In the genomic region with DNA sequence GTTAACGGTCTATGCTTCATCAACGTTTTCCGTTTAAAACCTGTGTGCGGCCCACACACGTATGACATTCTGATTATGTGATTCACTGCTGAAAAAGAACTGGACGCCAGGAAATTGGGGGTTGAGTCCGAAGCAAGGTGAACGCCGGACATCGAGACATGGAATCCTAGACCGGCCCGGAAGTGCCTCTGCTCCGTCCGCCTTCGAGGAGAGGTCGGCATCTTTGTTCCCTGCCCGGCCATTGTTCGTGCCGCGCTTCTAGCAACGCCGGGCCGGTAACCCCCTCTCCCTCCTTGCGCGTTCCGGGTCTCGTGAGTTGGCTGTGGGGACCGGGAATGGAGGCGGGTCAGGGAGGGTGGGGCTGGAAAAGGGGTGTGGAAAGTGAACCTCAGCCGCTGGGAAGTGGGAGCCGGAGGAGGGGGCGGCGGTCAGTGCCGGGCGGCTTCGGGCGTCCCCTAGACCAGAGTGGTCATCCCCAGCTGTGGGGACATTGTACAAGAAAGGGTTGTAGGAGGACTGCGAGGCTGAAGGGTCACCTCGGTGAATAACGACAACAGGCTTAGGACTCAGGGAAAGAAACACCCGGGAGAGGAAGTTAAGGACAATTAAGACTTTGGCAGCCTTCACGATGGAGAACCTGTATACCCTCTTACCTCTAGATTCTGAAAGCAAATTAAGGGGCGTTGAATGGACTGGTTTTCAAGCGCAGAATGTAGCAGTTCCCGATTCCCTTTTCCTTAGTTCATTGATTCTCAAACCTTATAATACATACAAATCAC, we compare ENCODE assay signal across 1 cellular context.
TF ChIP-seq lines count a peak whose summit lies in the region.

ZSCAN9 (plus strand) TSS at position 220 of the 779 bp plus-strand sequence. CDS start 1,810 bp downstream, outside the sequence.

TF ChIP-seq in K562, 482 proteins besides CTCF, POLR2A, EP300 and RAD21 (continued from another document and continues in another):
- TF ChIP-seq ELK3 (CRISPR knock-in tag; IDR thresholded peaks at IDR 0.05) = no peak
- TF ChIP-seq YBX1 (IDR thresholded peaks at IDR 0.05) = no peak
- peak; percentile 53; the same call in 1 of the 2 replicates for TF ChIP-seq PML (IDR thresholded peaks at IDR 0.05; ENCODE audit: low read length)
- TF ChIP-seq, protein P1, sequence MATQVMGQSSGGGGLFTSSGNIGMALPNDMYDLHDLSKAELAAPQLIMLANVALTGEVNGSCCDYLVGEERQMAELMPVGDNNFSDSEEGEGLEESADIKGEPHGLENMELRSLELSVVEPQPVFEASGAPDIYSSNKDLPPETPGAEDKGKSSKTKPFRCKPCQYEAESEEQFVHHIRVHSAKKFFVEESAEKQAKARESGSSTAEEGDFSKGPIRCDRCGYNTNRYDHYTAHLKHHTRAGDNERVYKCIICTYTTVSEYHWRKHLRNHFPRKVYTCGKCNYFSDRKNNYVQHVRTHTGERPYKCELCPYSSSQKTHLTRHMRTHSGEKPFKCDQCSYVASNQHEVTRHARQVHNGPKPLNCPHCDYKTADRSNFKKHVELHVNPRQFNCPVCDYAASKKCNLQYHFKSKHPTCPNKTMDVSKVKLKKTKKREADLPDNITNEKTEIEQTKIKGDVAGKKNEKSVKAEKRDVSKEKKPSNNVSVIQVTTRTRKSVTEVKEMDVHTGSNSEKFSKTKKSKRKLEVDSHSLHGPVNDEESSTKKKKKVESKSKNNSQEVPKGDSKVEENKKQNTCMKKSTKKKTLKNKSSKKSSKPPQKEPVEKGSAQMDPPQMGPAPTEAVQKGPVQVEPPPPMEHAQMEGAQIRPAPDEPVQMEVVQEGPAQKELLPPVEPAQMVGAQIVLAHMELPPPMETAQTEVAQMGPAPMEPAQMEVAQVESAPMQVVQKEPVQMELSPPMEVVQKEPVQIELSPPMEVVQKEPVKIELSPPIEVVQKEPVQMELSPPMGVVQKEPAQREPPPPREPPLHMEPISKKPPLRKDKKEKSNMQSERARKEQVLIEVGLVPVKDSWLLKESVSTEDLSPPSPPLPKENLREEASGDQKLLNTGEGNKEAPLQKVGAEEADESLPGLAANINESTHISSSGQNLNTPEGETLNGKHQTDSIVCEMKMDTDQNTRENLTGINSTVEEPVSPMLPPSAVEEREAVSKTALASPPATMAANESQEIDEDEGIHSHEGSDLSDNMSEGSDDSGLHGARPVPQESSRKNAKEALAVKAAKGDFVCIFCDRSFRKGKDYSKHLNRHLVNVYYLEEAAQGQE (CRISPR knock-in tag; IDR thresholded peaks at IDR 0.05; ENCODE audit: low read depth) = no peak
- TF ChIP-seq ZNF740 (CRISPR knock-in tag; IDR thresholded peaks at IDR 0.05) = peak; percentile 42; the same call in 1 of the 2 replicates
- TF ChIP-seq ZNF740 (tag; IDR thresholded peaks at IDR 0.05) = no peak; a peak in 1 of 4 replicates
- TF ChIP-seq SAFB (IDR thresholded peaks at IDR 0.05; ENCODE audit: borderline replicate concordance, low read depth, low read length) = no peak
- TF ChIP-seq KAT7 (CRISPR knock-in tag; IDR thresholded peaks at IDR 0.05; ENCODE audit: borderline replicate concordance) = no peak
- 0 out of 2 replicates have a peak, but pooled peaks have one; percentile 58 for TF ChIP-seq ZKSCAN8 (CRISPR knock-in tag; IDR thresholded peaks at IDR 0.05)
- peak; percentile 63 to 92; a peak in 2 of 4 replicates for TF ChIP-seq SIN3A (IDR thresholded peaks at IDR 0.05; ENCODE audit: borderline replicate concordance in 2 of 2, control insufficient read depth in 1 of 2, low read depth in 2 of 2, low read length in 2 of 2)
- peak; percentile 97 for TF ChIP-seq TAF9B (IDR thresholded peaks at IDR 0.05; ENCODE audit: partially characterized antibody)
- no peak for TF ChIP-seq NFIX (CRISPR knock-in tag; IDR thresholded peaks at IDR 0.05; ENCODE audit: low read depth)
- TF ChIP-seq SREBF1 (IDR thresholded peaks at IDR 0.05; ENCODE audit: borderline replicate concordance, low read depth, low read length) = peak; percentile 52; the same call in 1 of the 2 replicates
- TF ChIP-seq, protein P2, sequence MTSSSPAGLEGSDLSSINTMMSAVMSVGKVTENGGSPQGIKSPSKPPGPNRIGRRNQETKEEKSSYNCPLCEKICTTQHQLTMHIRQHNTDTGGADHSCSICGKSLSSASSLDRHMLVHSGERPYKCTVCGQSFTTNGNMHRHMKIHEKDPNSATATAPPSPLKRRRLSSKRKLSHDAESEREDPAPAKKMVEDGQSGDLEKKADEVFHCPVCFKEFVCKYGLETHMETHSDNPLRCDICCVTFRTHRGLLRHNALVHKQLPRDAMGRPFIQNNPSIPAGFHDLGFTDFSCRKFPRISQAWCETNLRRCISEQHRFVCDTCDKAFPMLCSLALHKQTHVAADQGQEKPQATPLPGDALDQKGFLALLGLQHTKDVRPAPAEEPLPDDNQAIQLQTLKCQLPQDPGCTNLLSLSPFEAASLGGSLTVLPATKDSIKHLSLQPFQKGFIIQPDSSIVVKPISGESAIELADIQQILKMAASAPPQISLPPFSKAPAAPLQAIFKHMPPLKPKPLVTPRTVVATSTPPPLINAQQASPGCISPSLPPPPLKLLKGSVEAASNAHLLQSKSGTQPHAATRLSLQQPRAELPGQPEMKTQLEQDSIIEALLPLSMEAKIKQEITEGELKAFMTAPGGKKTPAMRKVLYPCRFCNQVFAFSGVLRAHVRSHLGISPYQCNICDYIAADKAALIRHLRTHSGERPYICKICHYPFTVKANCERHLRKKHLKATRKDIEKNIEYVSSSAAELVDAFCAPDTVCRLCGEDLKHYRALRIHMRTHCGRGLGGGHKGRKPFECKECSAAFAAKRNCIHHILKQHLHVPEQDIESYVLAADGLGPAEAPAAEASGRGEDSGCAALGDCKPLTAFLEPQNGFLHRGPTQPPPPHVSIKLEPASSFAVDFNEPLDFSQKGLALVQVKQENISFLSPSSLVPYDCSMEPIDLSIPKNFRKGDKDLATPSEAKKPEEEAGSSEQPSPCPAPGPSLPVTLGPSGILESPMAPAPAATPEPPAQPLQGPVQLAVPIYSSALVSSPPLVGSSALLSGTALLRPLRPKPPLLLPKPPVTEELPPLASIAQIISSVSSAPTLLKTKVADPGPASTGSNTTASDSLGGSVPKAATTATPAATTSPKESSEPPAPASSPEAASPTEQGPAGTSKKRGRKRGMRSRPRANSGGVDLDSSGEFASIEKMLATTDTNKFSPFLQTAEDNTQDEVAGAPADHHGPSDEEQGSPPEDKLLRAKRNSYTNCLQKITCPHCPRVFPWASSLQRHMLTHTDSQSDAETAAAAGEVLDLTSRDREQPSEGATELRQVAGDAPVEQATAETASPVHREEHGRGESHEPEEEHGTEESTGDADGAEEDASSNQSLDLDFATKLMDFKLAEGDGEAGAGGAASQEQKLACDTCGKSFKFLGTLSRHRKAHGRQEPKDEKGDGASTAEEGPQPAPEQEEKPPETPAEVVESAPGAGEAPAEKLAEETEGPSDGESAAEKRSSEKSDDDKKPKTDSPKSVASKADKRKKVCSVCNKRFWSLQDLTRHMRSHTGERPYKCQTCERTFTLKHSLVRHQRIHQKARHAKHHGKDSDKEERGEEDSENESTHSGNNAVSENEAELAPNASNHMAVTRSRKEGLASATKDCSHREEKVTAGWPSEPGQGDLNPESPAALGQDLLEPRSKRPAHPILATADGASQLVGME (CRISPR knock-in tag; IDR thresholded peaks at IDR 0.05) = 0 out of 2 replicates have a peak, but pooled peaks have one; percentile 77
- TF ChIP-seq THRAP3 (IDR thresholded peaks at IDR 0.05; ENCODE audit: borderline replicate concordance) = no peak
- no peak for TF ChIP-seq ZNF586 (CRISPR knock-in tag; conservative IDR thresholded peaks at IDR 0.05)
- TF ChIP-seq PHB2 (IDR thresholded peaks at IDR 0.05; ENCODE audit: low read depth) = no peak
- TF ChIP-seq KDM2B (CRISPR knock-in tag; IDR thresholded peaks at IDR 0.05) = no peak
- no peak for TF ChIP-seq PTTG1 (tag; IDR thresholded peaks at IDR 0.05; ENCODE audit: low read depth)
- peak; percentile 38 for TF ChIP-seq ZFP36 (IDR thresholded peaks at IDR 0.05; ENCODE audit: low read depth, low read length, partially characterized antibody)
- TF ChIP-seq CUX1 (CRISPR knock-in tag; IDR thresholded peaks at IDR 0.05) = no peak
- TF ChIP-seq HDAC8 (tag; IDR thresholded peaks at IDR 0.05) = no peak
- no peak for TF ChIP-seq SRSF7 (optimal IDR thresholded peaks at IDR 0.05; ENCODE audit: low read depth, low read length)
- no peak for TF ChIP-seq ETS2 (tag; IDR thresholded peaks at IDR 0.05; ENCODE audit: borderline replicate concordance, poor library complexity, severe bottlenecking)
- no peak for TF ChIP-seq PRMT5 (CRISPR knock-in tag; IDR thresholded peaks at IDR 0.05)
- no peak for TF ChIP-seq ZNF224 (CRISPR knock-in tag; IDR thresholded peaks at IDR 0.05)
- TF ChIP-seq ZFPM2 (CRISPR knock-in tag; IDR thresholded peaks at IDR 0.05) = no peak
- TF ChIP-seq, protein P3, sequence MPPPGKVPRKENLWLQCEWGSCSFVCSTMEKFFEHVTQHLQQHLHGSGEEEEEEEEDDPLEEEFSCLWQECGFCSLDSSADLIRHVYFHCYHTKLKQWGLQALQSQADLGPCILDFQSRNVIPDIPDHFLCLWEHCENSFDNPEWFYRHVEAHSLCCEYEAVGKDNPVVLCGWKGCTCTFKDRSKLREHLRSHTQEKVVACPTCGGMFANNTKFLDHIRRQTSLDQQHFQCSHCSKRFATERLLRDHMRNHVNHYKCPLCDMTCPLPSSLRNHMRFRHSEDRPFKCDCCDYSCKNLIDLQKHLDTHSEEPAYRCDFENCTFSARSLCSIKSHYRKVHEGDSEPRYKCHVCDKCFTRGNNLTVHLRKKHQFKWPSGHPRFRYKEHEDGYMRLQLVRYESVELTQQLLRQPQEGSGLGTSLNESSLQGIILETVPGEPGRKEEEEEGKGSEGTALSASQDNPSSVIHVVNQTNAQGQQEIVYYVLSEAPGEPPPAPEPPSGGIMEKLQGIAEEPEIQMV (tag; conservative IDR thresholded peaks at IDR 0.05; ENCODE audit: low read depth) = peak; percentile 89
- peak; percentile 48 to 60 for TF ChIP-seq E2F6 (IDR thresholded peaks at IDR 0.05; ENCODE audit: borderline replicate concordance in 1 of 2, extremely low read depth in 1 of 2, insufficient read depth in 1 of 2, insufficient read length in 1 of 2, low read depth in 1 of 2, low read length in 1 of 2, poor library complexity in 1 of 2, severe bottlenecking in 1 of 2)
- TF ChIP-seq ZNF3 (CRISPR knock-in tag; IDR thresholded peaks at IDR 0.05) = no peak
- TF ChIP-seq ZNF436 (CRISPR knock-in tag; IDR thresholded peaks at IDR 0.05) = no peak
- TF ChIP-seq, protein P4, sequence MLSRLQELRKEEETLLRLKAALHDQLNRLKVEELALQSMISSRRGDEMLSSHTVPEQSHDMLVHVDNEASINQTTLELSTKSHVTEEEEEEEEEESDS (CRISPR knock-in tag; IDR thresholded peaks at IDR 0.05) = no peak
- no peak for TF ChIP-seq KAT8 (IDR thresholded peaks at IDR 0.05; ENCODE audit: low read depth)
